8 cellular contexts compared by ENCODE assay signal in genomic region chr1:64136749-64137568, GRCh38.
A peak's percentile ranks its signal among the peaks of the same experiment; 100 is the strongest.
DNase-seq lines count a peak whose midpoint lies in the region; ATAC-seq lines count a peak whose summit lies in the region.

No MANE protein-coding gene starts in this region.

- peak; percentile 49 for DNase-seq in activated gamma-delta T cell treated with Interleukin-2 at 50 U/mL for 16 hours
- DNase-seq in activated gamma-delta T cell (lab: John Stamatoyannopoulos, UW): no peak
- peak; percentile 77 for DNase-seq in NCI-H2196 (lab: John Stamatoyannopoulos, UW; ENCODE audit: unreplicated experiment)
- DNase-seq in cerebellar cortex (ENCODE audit: low spot score): peak; percentile 85
- DNase-seq in left lobe of liver (ENCODE audit: low spot score): peak; percentile 67
- peak; percentile 66 for DNase-seq in stimulated activated CD4-positive, alpha-beta T cell treated with anti-CD3 and anti-CD28 coated beads, Interleukin-4, amount 100 ng/mL, for 1 hour

- ATAC-seq in HG03045 (IDR thresholded peaks at IDR 0.05; ENCODE audit: unreplicated experiment) (peak; percentile 73), left lobe of liver (peak; percentile 98)
- ATAC-seq in activated CD4-positive, CD25-positive, alpha-beta regulatory T cell treated with anti-CD3 and anti-CD28 coated beads, Interleukin-2, amount 50 U/mL, for 24 hours: peak; percentile 51 to 55
